8 cellular contexts compared by ENCODE assay signal in genomic region chr3:195659136-195659533, GRCh38.
A peak's percentile ranks its signal among the peaks of the same experiment; 100 is the strongest.
DNase-seq lines count a peak whose midpoint lies in the region; ATAC-seq and TF ChIP-seq lines count a peak whose summit lies in the region.
"Not testable (repeated sequence)": the region's sequence is repeated elsewhere in the genome, so short reads cannot be mapped to it uniquely, and the experiment has no call there.

No MANE protein-coding gene starts in this region.

- H3K9me3 ChIP-seq in AG04450 (ENCODE audit: control insufficient read depth, insufficient read depth, low read length); GM23248 (ENCODE audit: low read depth); PC-3 (ENCODE audit: low read length); esophagus squamous epithelium; smooth muscle cell (replicated peaks; ENCODE audit: low read depth): not testable (repeated sequence)

- not testable (repeated sequence) for DNase-seq in AG04450 (ENCODE audit: low read depth, low spot score); GM23248; PC-3; activated CD4-positive, alpha-beta memory T cell treated with anti-CD3 and anti-CD28 coated beads for 36 hours; astrocyte of the spinal cord (ENCODE audit: low read depth, low spot score); esophagus squamous epithelium (lab: John Stamatoyannopoulos, UW); naive thymus-derived CD8-positive, alpha-beta T cell; smooth muscle cell (lab: John Stamatoyannopoulos, UW; ENCODE audit: unreplicated experiment)

- 0 to 19% methylated on average over 4 to 7 of the region's 7 CpGs for WGBS in GM23248 (ENCODE audit: low coverage in 1 of 2, low lambda C conversion rate in 2 of 2, missing lambda C conversion rate in 2 of 2), 2 experiments
- WGBS in esophagus squamous epithelium, 2 donors, result 11% methylated on average over 3 of the region's 7 CpGs; no CpG with 5 or more reads in 1 of the 2 donors
- whole genome bisulfite sequencing in smooth muscle cell (ENCODE audit: low lambda C conversion rate), result 50% methylated on average over 5 of the region's 7 CpGs

- intact Hi-C loops in PC-3 (cut with micrococcal nuclease); activated CD4-positive, alpha-beta memory T cell treated with anti-CD3 and anti-CD28 coated beads for 36 hours (cut with micrococcal nuclease); esophagus squamous epithelium (cut with DNase I): not testable (repeated sequence)

- not testable (repeated sequence) for H3K9me2 ChIP-seq in GM23248 (ENCODE audit: insufficient read depth); PC-3 (replicated peaks; ENCODE audit: low read length)

- not testable (repeated sequence) for H3K9me3 Mint-ChIP-seq in activated CD4-positive, alpha-beta memory T cell treated with anti-CD3 and anti-CD28 coated beads for 36 hours; naive thymus-derived CD8-positive, alpha-beta T cell

- H3K9ac ChIP-seq in GM23248, result 0 out of 2 replicates have a peak overlapping the region, but pooled peaks have one; percentile 25
- H3K9ac ChIP-seq in PC-3 (ENCODE audit: low read length); smooth muscle cell (ENCODE audit: low read depth): not testable (repeated sequence)

- H3K27ac ChIP-seq in AG04450 (ENCODE audit: low read depth, low read length); GM23248; PC-3 (ENCODE audit: low read length); smooth muscle cell (ENCODE audit: low read depth): not testable (repeated sequence)
- H3K27ac ChIP-seq in esophagus squamous epithelium, result peak overlapping the region in 1 of 4 donors; percentile 94

- H3K27me3 Mint-ChIP-seq in activated CD4-positive, alpha-beta memory T cell treated with anti-CD3 and anti-CD28 coated beads for 36 hours; naive thymus-derived CD8-positive, alpha-beta T cell: not testable (repeated sequence)

- H3K79me2 ChIP-seq in GM23248 (ENCODE audit: insufficient read depth); PC-3 (ENCODE audit: low read length); smooth muscle cell (ENCODE audit: low read depth): not testable (repeated sequence)

- POLR2A ChIA-PET in AG04450 (lab: Yijun Ruan, JAX); PC-3 (lab: Charles Lee; ENCODE audit: unreplicated experiment); activated CD4-positive, alpha-beta memory T cell treated with anti-CD3 and anti-CD28 coated beads for 36 hours (lab: Charles Lee); naive thymus-derived CD8-positive, alpha-beta T cell (lab: Charles Lee): not testable (repeated sequence)

- H3K27ac Mint-ChIP-seq in activated CD4-positive, alpha-beta memory T cell treated with anti-CD3 and anti-CD28 coated beads for 36 hours; naive thymus-derived CD8-positive, alpha-beta T cell: not testable (repeated sequence)

- peak overlapping the region; percentile 53 for H3K4me2 ChIP-seq in GM23248 (ENCODE audit: unreplicated experiment)
- H3K4me2 ChIP-seq in PC-3 (ENCODE audit: low read length), result not testable (repeated sequence)
- peak overlapping the region; percentile 79 for H3K4me2 ChIP-seq in smooth muscle cell

- in situ Hi-C loops in GM23248 (cut with MboI); astrocyte of the spinal cord (cut with HindIII; ENCODE audit: low sequenced_read_pairs): not testable (repeated sequence)

- not testable (repeated sequence) for H4K20me1 ChIP-seq in GM23248 (ENCODE audit: insufficient read depth); PC-3 (ENCODE audit: low read length); smooth muscle cell (ENCODE audit: low read depth)

- H3K4me3 Mint-ChIP-seq in activated CD4-positive, alpha-beta memory T cell treated with anti-CD3 and anti-CD28 coated beads for 36 hours, result peak overlapping the region; percentile 59
- H3K4me3 Mint-ChIP-seq in naive thymus-derived CD8-positive, alpha-beta T cell, result peak overlapping the region in 7 of 10 donors; percentile 32 to 63 (median 47)

- H3K4me1 ChIP-seq in GM23248 (ENCODE audit: insufficient read depth); PC-3 (ENCODE audit: insufficient read depth, low read length); smooth muscle cell (ENCODE audit: low read depth): not testable (repeated sequence)
- peaks cover 0 to 15% (median 0%) of the 10 kb centered on the region in 3 donors for H3K4me1 ChIP-seq in esophagus squamous epithelium

- TF ChIP-seq CTCF in AG04450 (IDR thresholded peaks at IDR 0.05; ENCODE audit: low read depth, low read length); PC-3 (conservative IDR thresholded peaks at IDR 0.05; ENCODE audit: low read depth, low read length); astrocyte of the spinal cord (IDR thresholded peaks at IDR 0.05; ENCODE audit: low read depth, low read length); esophagus squamous epithelium (IDR thresholded peaks at IDR 0.05); smooth muscle cell (IDR thresholded peaks at IDR 0.05; ENCODE audit: borderline replicate concordance, insufficient read depth, poor library complexity, severe bottlenecking): not testable (repeated sequence)

- H3F3A ChIP-seq in GM23248 (ENCODE audit: insufficient read depth); PC-3 (ENCODE audit: low read length, unreplicated experiment); smooth muscle cell (ENCODE audit: low read depth): not testable (repeated sequence)

- BruUV-seq in PC-3 (replicated peaks; lab: Mats Ljungman, UMichigan), result not testable (repeated sequence)

- not testable (repeated sequence) for H3K4me1 Mint-ChIP-seq in activated CD4-positive, alpha-beta memory T cell treated with anti-CD3 and anti-CD28 coated beads for 36 hours (ENCODE audit: low read depth); naive thymus-derived CD8-positive, alpha-beta T cell

- H2AFZ ChIP-seq in GM23248; PC-3 (ENCODE audit: low read length); smooth muscle cell (ENCODE audit: low read depth): not testable (repeated sequence)

- not testable (repeated sequence) for H3K27me3 ChIP-seq in AG04450 (ENCODE audit: control insufficient read depth, insufficient read depth, low read length); GM23248 (replicated peaks; ENCODE audit: insufficient read depth); PC-3 (ENCODE audit: low read length); esophagus squamous epithelium; smooth muscle cell (ENCODE audit: low read depth)

- H3K36me3 ChIP-seq in GM23248 (ENCODE audit: low read depth); PC-3 (ENCODE audit: low read depth, low read length); smooth muscle cell (ENCODE audit: low read depth): not testable (repeated sequence)
- H3K36me3 ChIP-seq in esophagus squamous epithelium, result peaks cover 0 to 20% (median 3%) of the 10 kb centered on the region in 3 donors

- not testable (repeated sequence) for H3K36me3 Mint-ChIP-seq in activated CD4-positive, alpha-beta memory T cell treated with anti-CD3 and anti-CD28 coated beads for 36 hours; naive thymus-derived CD8-positive, alpha-beta T cell

- H3K4me3 ChIP-seq in AG04450 (ENCODE audit: low read depth, low read length), result peak overlapping the region; percentile 48
- H3K4me3 ChIP-seq in GM23248, result peak overlapping the region; percentile 64
- peak overlapping the region; percentile 43; the same call in 1 of the 2 replicates for H3K4me3 ChIP-seq in PC-3 (ENCODE audit: low read length)
- H3K4me3 ChIP-seq in astrocyte of the spinal cord (ENCODE audit: low read depth, low read length), result peak overlapping the region; percentile 10
- H3K4me3 ChIP-seq in esophagus squamous epithelium, result peak overlapping the region in 3 of 4 donors; percentile 57 to 76 (median 64)
- H3K4me3 ChIP-seq in smooth muscle cell, result peak overlapping the region; percentile 29

- not testable (repeated sequence) for TF ChIP-seq POLR2A in esophagus squamous epithelium (IDR thresholded peaks at IDR 0.05)

- CTCF ChIA-PET in AG04450 (lab: Charles Lee); PC-3 (lab: Charles Lee); activated CD4-positive, alpha-beta memory T cell treated with anti-CD3 and anti-CD28 coated beads for 36 hours (lab: Charles Lee): not testable (repeated sequence)

- peak; percentile 18 for ATAC-seq in PC-3
- peak in 1 of 2 donors; percentile 18 for ATAC-seq in naive thymus-derived CD8-positive, alpha-beta T cell

Comparison
In these comparisons a context has a peak if more than half of its experiments do, and no peak if none do; other contexts are left out.
1. H3K4me3 ChIP-seq: peak in every context shown above with its lines; median percentile 64 in GM23248; 64 in esophagus squamous epithelium; 48 in AG04450; 43 in PC-3; 29 in smooth muscle cell; 10 in astrocyte of the spinal cord.